15 cellular contexts compared by ENCODE assay signal in the genomic region with DNA sequence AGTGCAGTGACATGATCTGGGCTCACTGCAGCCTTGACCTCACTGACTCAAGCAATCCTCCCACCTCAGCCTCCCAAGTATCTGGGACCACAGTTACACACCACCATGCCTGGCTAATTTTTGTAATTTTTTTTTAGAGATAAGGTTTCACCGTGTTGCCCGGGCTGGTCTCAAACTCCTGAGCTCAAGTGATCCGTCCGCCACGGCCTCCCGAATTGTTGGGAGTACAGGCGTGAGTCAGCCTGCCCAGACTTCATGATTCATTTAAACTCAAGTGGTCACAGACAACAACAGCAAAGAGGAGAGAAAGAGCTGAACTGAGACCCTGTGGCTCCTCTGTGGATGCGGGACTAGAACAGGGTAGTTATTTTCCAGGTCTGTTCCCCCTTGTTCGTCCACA.
A peak's percentile ranks its signal among the peaks of the same experiment; 100 is the strongest.
DNase-seq lines count a peak whose midpoint lies in the region; ATAC-seq and TF ChIP-seq lines count a peak whose summit lies in the region.
"Had no signal": no experiment of that assay in that cellular context is flagged by ENCODE, and none has a peak within 500 bp of the region (broad histone marks: within the 10 kb centered on the region; RNA-seq: fewer than 3 reads in every experiment).

No MANE protein-coding gene starts in this region.

- H3K36me3 ChIP-seq in tibial nerve = peaks cover 0 to 9% (median 0%) of the 10 kb centered on the region in 3 donors
- H3K36me3 ChIP-seq: adrenal gland had no signal

- no peak overlapping the region for H3K27ac ChIP-seq in tibial nerve
- H3K27ac ChIP-seq: adrenal gland, upper lobe of right lung had no signal

- H3K4me3 ChIP-seq in AG09309 (ENCODE audit: control insufficient read depth, low read depth, low read length) (no peak overlapping the region), foreskin fibroblast (ENCODE audit: low read depth in 1 of 2, low read length in 2 of 2) (no peak overlapping the region), tibial nerve (no peak overlapping the region)
- H3K4me3 ChIP-seq: adrenal gland, upper lobe of right lung had no signal

- no peak for ATAC-seq in HG02870 (IDR thresholded peaks at IDR 0.05; ENCODE audit: unreplicated experiment)
- ATAC-seq: activated T-helper 17 cell treated with anti-CD3 and anti-CD28 coated beads, Interleukin-2, amount 50 U/mL, for 72 hours; left colon; upper lobe of right lung had no signal

- no peak for TF ChIP-seq POLR2A in tibial nerve (IDR thresholded peaks at IDR 0.05)

- no peaks in the 10 kb centered on the region for H3K27me3 ChIP-seq in tibial nerve
- H3K27me3 ChIP-seq: adrenal gland, upper lobe of right lung had no signal

- H3K4me1 ChIP-seq in tibial nerve = no peaks in the 10 kb centered on the region
- H3K4me1 ChIP-seq: adrenal gland, upper lobe of right lung had no signal

- 79 to 84% methylated on average over 9 of the region's 9 CpGs for WGBS in tibial nerve, 2 donors

- TF ChIP-seq CTCF in AG09309 (IDR thresholded peaks at IDR 0.05; ENCODE audit: control insufficient read depth, insufficient read depth, low read depth, low read length, missing control alignments) (no peak), foreskin fibroblast (IDR thresholded peaks at IDR 0.05; ENCODE audit: low read depth, low read length) (no peak), tibial nerve (IDR thresholded peaks at IDR 0.05) (no peak)

- DNase-seq in AG09309 (ENCODE audit: low read depth) = peak; percentile 5
- DNase-seq in HK-2 (ENCODE audit: unreplicated experiment) = peak; percentile 35
- peak; percentile 22 for DNase-seq in NCI-H69 (lab: John Stamatoyannopoulos, UW)
- DNase-seq in foreskin fibroblast = peak; percentile 6 to 25
- DNase-seq in tibial nerve (ENCODE audit: low spot score in 2 of 2) = no peak
- no peak for DNase-seq in activated CD4-positive, alpha-beta T cell treated with anti-CD3 and anti-CD28 coated beads, Interleukin-2, amount 50 U/mL, for 1 hour
- no peak for DNase-seq in NCI-H1930 (lab: John Stamatoyannopoulos, UW)
- DNase-seq: CD8-positive, alpha-beta memory T cell; left colon; SHP77; stimulated activated CD4-positive, alpha-beta T cell treated with anti-CD3 and anti-CD28 coated beads, Interleukin-15, amount 100 ng/mL, for 24 hours; upper lobe of right lung had no signal

- no peak for TF ChIP-seq EP300 in tibial nerve (IDR thresholded peaks at IDR 0.05)

- no peaks in the 10 kb centered on the region for H3K9me3 ChIP-seq in tibial nerve
- H3K9me3 ChIP-seq: adrenal gland, upper lobe of right lung had no signal

Comparison
In these comparisons a context has a peak if more than half of its experiments do, and no peak if none do; other contexts are left out.
1. DNase-seq: peak in AG09309 (single experiment), HK-2 (single experiment), NCI-H69 (single experiment) and foreskin fibroblast (2 of 2); none in tibial nerve (0 of 2), activated CD4-positive, alpha-beta T cell treated with anti-CD3 and anti-CD28 coated beads, Interleukin-2, amount 50 U/mL, for 1 hour (single experiment) and NCI-H1930 (0 of 2).